ENCODE assay signal across 8 cellular contexts in genomic region chr2:98148968-98149697, GRCh38.
DNase-seq lines count a peak whose midpoint lies in the region; ATAC-seq, FAIRE-seq and TF ChIP-seq lines count a peak whose summit lies in the region.

No MANE protein-coding gene starts in this region.

- H3K27me3 Mint-ChIP-seq in CD14-positive monocyte (ENCODE audit: low read depth in 3 of 3) (peaks cover 3 to 13% (median 10%) of the 10 kb centered on the region in 3 donors), chondrocyte (ENCODE audit: low read depth) (peaks cover 11% of the 10 kb centered on the region)

- TF ChIP-seq CTCF in CD14-positive monocyte (IDR thresholded peaks at IDR 0.05) (no peak), chondrocyte (IDR thresholded peaks at IDR 0.05) (no peak)

- H3K36me3 Mint-ChIP-seq in CD14-positive monocyte, result no peaks in the 10 kb centered on the region
- H3K36me3 Mint-ChIP-seq in chondrocyte (ENCODE audit: low read depth), result no peaks in the 10 kb centered on the region

- no peak for FAIRE-seq in RCC 7860 (lab: Jason Lieb, UNC)

- DNase-seq in CMK (ENCODE audit: low read depth) (peak; percentile 3), NCI-H226 (peak; percentile 90), medulla oblongata (ENCODE audit: extremely low spot score) (peak; percentile 83), CD14-positive monocyte (ENCODE audit: low spot score) (no peak), RCC 7860 (ENCODE audit: low spot score) (no peak), chondrocyte (ENCODE audit: low spot score) (no peak)
- peak; percentile 19 for DNase-seq in central memory CD4-positive, alpha-beta T cell

- intact Hi-C loops in CD14-positive monocyte (cut with micrococcal nuclease), result no loop called here

- H3K9me3 Mint-ChIP-seq in CD14-positive monocyte (peaks cover 0 to 6% (median 2%) of the 10 kb centered on the region in 7 donors), chondrocyte (ENCODE audit: low read depth) (peaks cover 5% of the 10 kb centered on the region)

- H3K4me3 Mint-ChIP-seq in CD14-positive monocyte (peak overlapping the region in 1 of 2 donors; percentile 33), chondrocyte (ENCODE audit: unreplicated experiment) (no peak overlapping the region)

- H3K27ac Mint-ChIP-seq in CD14-positive monocyte (no peak overlapping the region), chondrocyte (ENCODE audit: unreplicated experiment) (no peak overlapping the region)

- ATAC-seq in GM18517 (IDR thresholded peaks at IDR 0.05; ENCODE audit: unreplicated experiment), result no peak

- peaks cover 6% of the 10 kb centered on the region for H3K4me1 Mint-ChIP-seq in CD14-positive monocyte
- H3K4me1 Mint-ChIP-seq in chondrocyte (ENCODE audit: low read depth), result no peaks in the 10 kb centered on the region

Comparison
In these comparisons a context has a peak if more than half of its experiments do, and no peak if none do; other contexts are left out.
1. DNase-seq: peak in CMK (single experiment), NCI-H226 (single experiment), central memory CD4-positive, alpha-beta T cell (single experiment) and medulla oblongata (single experiment); none in CD14-positive monocyte (single experiment), RCC 7860 (single experiment) and chondrocyte (single experiment).